Comparison of ENCODE assay signal across 1 cellular context in genomic region chr1:36524359-36525062, GRCh38.
TF ChIP-seq lines count a peak whose summit lies in the region.

No MANE protein-coding gene starts in this region.

TF ChIP-seq in HepG2, 621 proteins besides CTCF, POLR2A, EP300 and RAD21 (continued from another document):
- TF ChIP-seq ZNF646 (CRISPR knock-in tag; IDR thresholded peaks at IDR 0.05) (no peak), ZNF510 (CRISPR knock-in tag; IDR thresholded peaks at IDR 0.05; ENCODE audit: low read depth) (no peak), RAD51 (IDR thresholded peaks at IDR 0.05; ENCODE audit: borderline replicate concordance) (no peak), ZNF629 (CRISPR knock-in tag; conservative IDR thresholded peaks at IDR 0.05) (no peak), ZNF335 (CRISPR knock-in tag; IDR thresholded peaks at IDR 0.05) (no peak), CCDC6 (CRISPR knock-in tag; IDR thresholded peaks at IDR 0.05) (no peak), ELF3 (CRISPR knock-in tag; IDR thresholded peaks at IDR 0.05) (no peak)
TF ChIP-seq in HepG2: peak in this region for 2.
